Comparison of ENCODE assay signal across 1 cellular context in the genomic region with DNA sequence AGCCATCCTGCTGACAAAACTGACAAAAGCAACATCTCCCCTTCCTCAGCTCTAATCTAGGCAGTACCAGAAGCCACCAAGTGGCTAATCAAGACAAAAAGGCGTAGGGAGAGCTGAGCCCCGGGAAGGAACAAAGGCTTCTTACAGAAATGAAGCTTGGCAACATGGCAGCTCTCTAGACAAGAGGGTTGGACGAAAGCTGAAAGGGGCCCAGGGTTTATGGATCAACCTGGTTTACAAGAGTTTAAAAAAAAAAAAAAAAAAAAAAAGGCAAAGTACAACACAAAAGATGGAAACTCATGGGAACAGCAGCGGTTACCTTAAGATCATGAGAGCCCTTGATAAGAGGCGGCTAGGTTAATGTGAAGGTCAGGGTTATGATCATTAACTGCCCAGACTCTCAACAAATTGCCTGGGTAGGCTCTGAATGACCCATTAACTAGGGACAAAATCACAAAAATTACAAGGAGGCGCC.
TF ChIP-seq lines count a peak whose summit lies in the region.

No MANE protein-coding gene starts in this region.

TF ChIP-seq in K562, 482 proteins besides CTCF, POLR2A, EP300 and RAD21 (continued from another document):
- TF ChIP-seq, protein P1, sequence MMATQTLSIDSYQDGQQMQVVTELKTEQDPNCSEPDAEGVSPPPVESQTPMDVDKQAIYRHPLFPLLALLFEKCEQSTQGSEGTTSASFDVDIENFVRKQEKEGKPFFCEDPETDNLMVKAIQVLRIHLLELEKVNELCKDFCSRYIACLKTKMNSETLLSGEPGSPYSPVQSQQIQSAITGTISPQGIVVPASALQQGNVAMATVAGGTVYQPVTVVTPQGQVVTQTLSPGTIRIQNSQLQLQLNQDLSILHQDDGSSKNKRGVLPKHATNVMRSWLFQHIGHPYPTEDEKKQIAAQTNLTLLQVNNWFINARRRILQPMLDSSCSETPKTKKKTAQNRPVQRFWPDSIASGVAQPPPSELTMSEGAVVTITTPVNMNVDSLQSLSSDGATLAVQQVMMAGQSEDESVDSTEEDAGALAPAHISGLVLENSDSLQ (IDR thresholded peaks at IDR 0.05), result no peak
- TF ChIP-seq GTF2F1 (IDR thresholded peaks at IDR 0.05; ENCODE audit: low read depth, low read length), result no peak
- TF ChIP-seq ZNF695 (CRISPR knock-in tag; IDR thresholded peaks at IDR 0.05), result no peak
- TF ChIP-seq ZFP36 (IDR thresholded peaks at IDR 0.05; ENCODE audit: low read depth, low read length, partially characterized antibody), result no peak
- no peak for TF ChIP-seq FOXP1 (CRISPR knock-in tag; IDR thresholded peaks at IDR 0.05)
- 0 out of 2 replicates have a peak, but pooled peaks have one; percentile 25 for TF ChIP-seq ZKSCAN8 (CRISPR knock-in tag; IDR thresholded peaks at IDR 0.05)
- TF ChIP-seq, protein P2, sequence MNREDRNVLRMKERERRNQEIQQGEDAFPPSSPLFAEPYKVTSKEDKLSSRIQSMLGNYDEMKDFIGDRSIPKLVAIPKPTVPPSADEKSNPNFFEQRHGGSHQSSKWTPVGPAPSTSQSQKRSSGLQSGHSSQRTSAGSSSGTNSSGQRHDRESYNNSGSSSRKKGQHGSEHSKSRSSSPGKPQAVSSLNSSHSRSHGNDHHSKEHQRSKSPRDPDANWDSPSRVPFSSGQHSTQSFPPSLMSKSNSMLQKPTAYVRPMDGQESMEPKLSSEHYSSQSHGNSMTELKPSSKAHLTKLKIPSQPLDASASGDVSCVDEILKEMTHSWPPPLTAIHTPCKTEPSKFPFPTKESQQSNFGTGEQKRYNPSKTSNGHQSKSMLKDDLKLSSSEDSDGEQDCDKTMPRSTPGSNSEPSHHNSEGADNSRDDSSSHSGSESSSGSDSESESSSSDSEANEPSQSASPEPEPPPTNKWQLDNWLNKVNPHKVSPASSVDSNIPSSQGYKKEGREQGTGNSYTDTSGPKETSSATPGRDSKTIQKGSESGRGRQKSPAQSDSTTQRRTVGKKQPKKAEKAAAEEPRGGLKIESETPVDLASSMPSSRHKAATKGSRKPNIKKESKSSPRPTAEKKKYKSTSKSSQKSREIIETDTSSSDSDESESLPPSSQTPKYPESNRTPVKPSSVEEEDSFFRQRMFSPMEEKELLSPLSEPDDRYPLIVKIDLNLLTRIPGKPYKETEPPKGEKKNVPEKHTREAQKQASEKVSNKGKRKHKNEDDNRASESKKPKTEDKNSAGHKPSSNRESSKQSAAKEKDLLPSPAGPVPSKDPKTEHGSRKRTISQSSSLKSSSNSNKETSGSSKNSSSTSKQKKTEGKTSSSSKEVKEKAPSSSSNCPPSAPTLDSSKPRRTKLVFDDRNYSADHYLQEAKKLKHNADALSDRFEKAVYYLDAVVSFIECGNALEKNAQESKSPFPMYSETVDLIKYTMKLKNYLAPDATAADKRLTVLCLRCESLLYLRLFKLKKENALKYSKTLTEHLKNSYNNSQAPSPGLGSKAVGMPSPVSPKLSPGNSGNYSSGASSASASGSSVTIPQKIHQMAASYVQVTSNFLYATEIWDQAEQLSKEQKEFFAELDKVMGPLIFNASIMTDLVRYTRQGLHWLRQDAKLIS (CRISPR knock-in tag; IDR thresholded peaks at IDR 0.05), result no peak
- peak; percentile 77 for TF ChIP-seq DPF2 (IDR thresholded peaks at IDR 0.05)
- TF ChIP-seq ZNF175 (CRISPR knock-in tag; IDR thresholded peaks at IDR 0.05; ENCODE audit: low read depth), result peak; percentile 93
- no peak for TF ChIP-seq CBFB (CRISPR knock-in tag; IDR thresholded peaks at IDR 0.05)
- no peak for TF ChIP-seq MTA2 (IDR thresholded peaks at IDR 0.05; ENCODE audit: low read depth)
- no peak for TF ChIP-seq RHOXF2B (CRISPR knock-in tag; conservative IDR thresholded peaks at IDR 0.05)
